1 cellular context compared by ENCODE assay signal in genomic region chr1:30325085-30325935, GRCh38.
TF ChIP-seq lines count a peak whose summit lies in the region.

No MANE protein-coding gene starts in this region.

TF ChIP-seq in K562, 482 proteins besides CTCF, POLR2A, EP300 and RAD21:
- no peak for TF ChIP-seq ZBTB26 (CRISPR knock-in tag; IDR thresholded peaks at IDR 0.05)
- TF ChIP-seq TFE3 (CRISPR knock-in tag; IDR thresholded peaks at IDR 0.05), result peak; percentile 35
